Comparison of ENCODE assay signal across 16 cellular contexts in the genomic region with DNA sequence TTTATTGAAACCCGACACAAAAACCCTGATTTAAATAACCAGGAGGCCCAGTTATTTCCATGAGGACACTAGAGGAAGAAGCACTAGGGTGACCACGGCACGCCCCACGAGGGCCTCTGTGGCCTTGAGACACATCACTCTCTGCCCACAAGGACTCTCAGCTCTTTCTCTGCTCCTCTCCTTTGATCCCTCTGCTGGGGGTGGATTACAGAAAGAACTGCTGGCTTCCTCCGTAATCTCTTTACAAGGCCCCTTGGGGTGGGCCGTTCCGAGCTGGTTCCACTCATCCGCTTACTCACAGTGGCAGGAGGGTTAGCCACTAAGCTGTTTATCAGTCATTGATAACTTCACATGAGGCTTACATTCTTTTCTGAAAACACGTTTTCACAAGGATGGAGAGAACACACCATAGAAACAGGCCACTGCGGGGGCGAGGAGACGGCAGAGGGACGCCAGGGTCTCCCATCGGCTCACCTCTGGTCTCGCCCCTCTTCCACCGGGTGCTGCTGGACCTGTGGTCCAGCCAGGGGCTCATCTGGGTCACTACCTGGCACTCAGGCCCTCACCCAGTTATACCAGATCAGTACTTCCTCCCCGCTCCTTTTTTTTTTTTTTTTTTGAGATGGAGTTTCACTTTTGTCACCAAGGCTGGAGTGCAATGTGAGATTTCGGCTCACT. TPM values are rescaled to one million over a fixed set of nuclear protein-coding genes. Genes with fewer than 3 reads are reported as not detected.
DNase-seq lines count a peak whose midpoint lies in the region; ATAC-seq and TF ChIP-seq lines count a peak whose summit lies in the region.
"Had no signal": no experiment of that assay in that cellular context is flagged by ENCODE, and none has a peak within 500 bp of the region (broad histone marks: within the 10 kb centered on the region; RNA-seq: fewer than 3 reads in every experiment).

No MANE protein-coding gene starts in this region.

- TF ChIP-seq EP300 in SK-N-SH (IDR thresholded peaks at IDR 0.05; ENCODE audit: borderline replicate concordance in 1 of 2, low read depth in 1 of 2, low read length in 1 of 2) = no peak

- peak; percentile 5 for DNase-seq in SK-N-SH
- peak; percentile 32 for DNase-seq in OCI-M1 (lab: John Stamatoyannopoulos, UW)
- no peak for DNase-seq in chondrocyte (ENCODE audit: low spot score)
- DNase-seq in NCI-H1930 (lab: John Stamatoyannopoulos, UW) = no peak
- no peak for DNase-seq in SHP77 (lab: John Stamatoyannopoulos, UW)
- DNase-seq: naive B cell; NCI-H1694 treated with DMSO at 0.1 percent for 48 hours; NCI-H748 treated with DMSO at 0.1 percent for 48 hours; stimulated activated CD4-positive, alpha-beta T cell treated with anti-CD3 and anti-CD28 coated beads, Interleukin-4, amount 100 ng/mL, for 1 hour had no signal

- no peaks in the 10 kb centered on the region for H3K9me3 ChIP-seq in SK-N-SH
- no peaks in the 10 kb centered on the region for H3K9me3 ChIP-seq in skeletal muscle tissue (ENCODE audit: control insufficient read depth in 3 of 3, low read length in 3 of 3)

- TF ChIP-seq CTCF in SK-N-SH (IDR thresholded peaks at IDR 0.05) (no peak), chondrocyte (IDR thresholded peaks at IDR 0.05) (no peak)

- no peaks in the 10 kb centered on the region for H3K36me3 Mint-ChIP-seq in chondrocyte (ENCODE audit: low read depth)
- H3K36me3 Mint-ChIP-seq: naive B cell had no signal

- no peak overlapping the region for H2AFZ ChIP-seq in SK-N-SH (ENCODE audit: low read depth)
- H2AFZ ChIP-seq: GM23338 had no signal

- H3K27ac ChIP-seq in SK-N-SH (ENCODE audit: low read depth in 2 of 2, low read length in 1 of 2) = no peak overlapping the region
- H3K27ac ChIP-seq in skeletal muscle tissue (ENCODE audit: low read depth, low read length) = peak overlapping the region; percentile 12
- H3K27ac ChIP-seq: 22Rv1, HL-60 had no signal

- ATAC-seq in SK-N-SH treated with all-trans-retinoic acid at 6 μM for 48 hours (no peak), HG02571 (IDR thresholded peaks at IDR 0.05; ENCODE audit: unreplicated experiment) (no peak)
- ATAC-seq: GM23338, Right ventricle myocardium inferior had no signal

- H3K9ac ChIP-seq in SK-N-SH (no peak overlapping the region), skeletal muscle tissue (ENCODE audit: low read depth in 1 of 3, low read length in 3 of 3) (no peak overlapping the region)

- H3K27me3 ChIP-seq in SK-N-SH (ENCODE audit: insufficient read depth) (no peaks in the 10 kb centered on the region), skeletal muscle tissue (ENCODE audit: control insufficient read depth in 3 of 3, insufficient read depth in 3 of 3, low read length in 3 of 3) (no peaks in the 10 kb centered on the region)

- peaks cover 2% of the 10 kb centered on the region; the same call in 1 of the 2 replicates for H3K79me2 ChIP-seq in SK-N-SH (ENCODE audit: insufficient read depth)

- POLR2A ChIA-PET in SK-N-SH (lab: Yijun Ruan, JAX) = interaction anchor here (0.6 kb wide), 1 partner anchor 365 kb away, joined by 4 read pairs; no protein-coding TSS in a partner anchor

- H3K4me2 ChIP-seq in SK-N-SH = no peak overlapping the region
- H3K4me2 ChIP-seq: GM23338 had no signal

- H3K4me3 ChIP-seq in SK-N-SH (ENCODE audit: low read depth in 2 of 2, low read length in 1 of 2) (no peak overlapping the region), skeletal muscle tissue (ENCODE audit: low read length in 3 of 3) (no peak overlapping the region)
- H3K4me3 ChIP-seq: GM23338 had no signal

- CTCF ChIA-PET in SK-N-SH (lab: Yijun Ruan, JAX) = interaction anchor here (0.5 to 1.6 kb wide), 3 partner anchors 17 to 498 kb away, joined by 3 to 5 read pairs (median 3); partner anchors contain the start of gene PFKFB3

- H3K4me3 Mint-ChIP-seq in chondrocyte (ENCODE audit: unreplicated experiment) = no peak overlapping the region
- H3K4me3 Mint-ChIP-seq: GM23338, naive B cell had no signal

- peaks cover 8% of the 10 kb centered on the region for H3K4me1 Mint-ChIP-seq in chondrocyte (ENCODE audit: low read depth)
- H3K4me1 Mint-ChIP-seq: GM23338 had no signal

- no peaks in the 10 kb centered on the region for H3K9me3 Mint-ChIP-seq in chondrocyte (ENCODE audit: low read depth)
- H3K9me3 Mint-ChIP-seq: GM23338 had no signal

- no peak for TF ChIP-seq RAD21 in SK-N-SH (IDR thresholded peaks at IDR 0.05; ENCODE audit: low read length)

- no peaks in the 10 kb centered on the region for H4K20me1 ChIP-seq in SK-N-SH (ENCODE audit: insufficient read depth)

- H3K36me3 ChIP-seq in SK-N-SH (replicated peaks in 1 of 2; ENCODE audit: control insufficient read depth in 1 of 2, insufficient read depth in 2 of 2, low read length in 1 of 2) (no peaks in the 10 kb centered on the region), skeletal muscle tissue (ENCODE audit: control insufficient read depth in 3 of 3, insufficient read depth in 3 of 3, low read length in 3 of 3) (no peaks in the 10 kb centered on the region)

- peaks cover 6% of the 10 kb centered on the region for H3F3A ChIP-seq in SK-N-SH (replicated peaks; ENCODE audit: insufficient read depth)

- no peaks in the 10 kb centered on the region for H3K9me2 ChIP-seq in SK-N-SH

- peak overlapping the region; percentile 11 for H3K27ac Mint-ChIP-seq in chondrocyte (ENCODE audit: unreplicated experiment)
- H3K27ac Mint-ChIP-seq: GM23338 had no signal

- no peaks in the 10 kb centered on the region for H3K27me3 Mint-ChIP-seq in chondrocyte (ENCODE audit: low read depth)
- H3K27me3 Mint-ChIP-seq: naive B cell had no signal

- H3K4me1 ChIP-seq in SK-N-SH (ENCODE audit: control insufficient read depth in 1 of 2, insufficient read depth in 2 of 2, low read depth in 1 of 2, low read length in 1 of 2) (no peaks in the 10 kb centered on the region), skeletal muscle tissue (ENCODE audit: control insufficient read depth in 3 of 3, insufficient read depth in 3 of 3, low read length in 3 of 3) (peaks cover 19 to 43% (median 26%) of the 10 kb centered on the region in 3 donors)

- 93% methylated on average over 18 of the region's 18 CpGs for WGBS in SK-N-SH (ENCODE audit: low lambda C conversion rate)

TF ChIP-seq in SK-N-SH, 30 proteins besides CTCF, POLR2A, EP300 and RAD21 (continues in another document):
- no peak for TF ChIP-seq CHD2 (IDR thresholded peaks at IDR 0.05; ENCODE audit: low read length, partially characterized antibody)
- TF ChIP-seq JUND (IDR thresholded peaks at IDR 0.05) = no peak
- TF ChIP-seq FOXJ3 (CRISPR knock-in tag; IDR thresholded peaks at IDR 0.05) = no peak
- no peak for TF ChIP-seq RXRA (IDR thresholded peaks at IDR 0.05; ENCODE audit: borderline replicate concordance, low read depth)
- TF ChIP-seq FOXM1 (IDR thresholded peaks at IDR 0.05; ENCODE audit: low read depth) = no peak
- no peak for TF ChIP-seq MXI1 (IDR thresholded peaks at IDR 0.05; ENCODE audit: low read depth, low read length)
- no peak for TF ChIP-seq RCOR1 (IDR thresholded peaks at IDR 0.05; ENCODE audit: low read length)
- TF ChIP-seq EZH2phosphoT487 (IDR thresholded peaks at IDR 0.05; ENCODE audit: borderline replicate concordance, low read depth) = no peak
- TF ChIP-seq MEF2A (IDR thresholded peaks at IDR 0.05; ENCODE audit: borderline replicate concordance, low read depth) = no peak
- no peak for TF ChIP-seq ELF1 (IDR thresholded peaks at IDR 0.05)
- no peak for TF ChIP-seq FOSL2 (IDR thresholded peaks at IDR 0.05; ENCODE audit: borderline replicate concordance, low read depth)
- TF ChIP-seq SIN3A (IDR thresholded peaks at IDR 0.05; ENCODE audit: borderline replicate concordance, low read depth, low read length) = no peak
- TF ChIP-seq USF1 (IDR thresholded peaks at IDR 0.05; ENCODE audit: borderline replicate concordance, low read depth) = no peak
- no peak for TF ChIP-seq GABPA (IDR thresholded peaks at IDR 0.05; ENCODE audit: low read depth)
- no peak for TF ChIP-seq NFIC (IDR thresholded peaks at IDR 0.05; ENCODE audit: borderline replicate concordance)

TF ChIP-seq in SK-N-SH treated with all-trans-retinoic acid at 6 μM for 48 hours, 23 proteins besides CTCF, POLR2A, EP300 and RAD21 (continues in another document):
- TF ChIP-seq ZFP3 (CRISPR knock-in tag; IDR thresholded peaks at IDR 0.05) = no peak
- no peak for TF ChIP-seq ARNTL (CRISPR knock-in tag; IDR thresholded peaks at IDR 0.05; ENCODE audit: borderline replicate concordance, low read depth)
- TF ChIP-seq, protein P1, sequence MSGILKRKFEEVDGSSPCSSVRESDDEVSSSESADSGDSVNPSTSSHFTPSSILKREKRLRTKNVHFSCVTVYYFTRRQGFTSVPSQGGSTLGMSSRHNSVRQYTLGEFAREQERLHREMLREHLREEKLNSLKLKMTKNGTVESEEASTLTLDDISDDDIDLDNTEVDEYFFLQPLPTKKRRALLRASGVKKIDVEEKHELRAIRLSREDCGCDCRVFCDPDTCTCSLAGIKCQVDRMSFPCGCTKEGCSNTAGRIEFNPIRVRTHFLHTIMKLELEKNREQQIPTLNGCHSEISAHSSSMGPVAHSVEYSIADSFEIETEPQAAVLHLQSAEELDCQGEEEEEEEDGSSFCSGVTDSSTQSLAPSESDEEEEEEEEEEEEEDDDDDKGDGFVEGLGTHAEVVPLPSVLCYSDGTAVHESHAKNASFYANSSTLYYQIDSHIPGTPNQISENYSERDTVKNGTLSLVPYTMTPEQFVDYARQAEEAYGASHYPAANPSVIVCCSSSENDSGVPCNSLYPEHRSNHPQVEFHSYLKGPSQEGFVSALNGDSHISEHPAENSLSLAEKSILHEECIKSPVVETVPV (CRISPR knock-in tag; IDR thresholded peaks at IDR 0.05) = no peak

RNA-seq across cellular contexts. Expression of gene PFKFB3, which starts 17.6 kb away (rescaled TPM):
- polyA plus RNA-seq in SK-N-SH (2012; rRNA removed) = 33.0 and 59.7 TPM in 2 replicates
- 22.0 and 28.4 TPM in 2 replicates for polyA plus RNA-seq in SK-N-SH (2012; cell fraction: cytosol; rRNA removed)
- polyA plus RNA-seq in SK-N-SH (2012; cell fraction: nucleus; rRNA removed) = 122 and 146 TPM in 2 replicates
- 40.3 to 46.5 TPM (median 41.6 TPM) in 3 replicates for total RNA-seq in chondrocyte
- 9.9 TPM for total RNA-seq in skeletal muscle tissue

Comparison
In these comparisons a context has a peak if more than half of its experiments do, and no peak if none do; other contexts are left out.
1. DNase-seq: peak in SK-N-SH (single experiment) and OCI-M1 (single experiment); none in chondrocyte (single experiment), NCI-H1930 (0 of 2) and SHP77 (0 of 2).